In the genomic region with DNA sequence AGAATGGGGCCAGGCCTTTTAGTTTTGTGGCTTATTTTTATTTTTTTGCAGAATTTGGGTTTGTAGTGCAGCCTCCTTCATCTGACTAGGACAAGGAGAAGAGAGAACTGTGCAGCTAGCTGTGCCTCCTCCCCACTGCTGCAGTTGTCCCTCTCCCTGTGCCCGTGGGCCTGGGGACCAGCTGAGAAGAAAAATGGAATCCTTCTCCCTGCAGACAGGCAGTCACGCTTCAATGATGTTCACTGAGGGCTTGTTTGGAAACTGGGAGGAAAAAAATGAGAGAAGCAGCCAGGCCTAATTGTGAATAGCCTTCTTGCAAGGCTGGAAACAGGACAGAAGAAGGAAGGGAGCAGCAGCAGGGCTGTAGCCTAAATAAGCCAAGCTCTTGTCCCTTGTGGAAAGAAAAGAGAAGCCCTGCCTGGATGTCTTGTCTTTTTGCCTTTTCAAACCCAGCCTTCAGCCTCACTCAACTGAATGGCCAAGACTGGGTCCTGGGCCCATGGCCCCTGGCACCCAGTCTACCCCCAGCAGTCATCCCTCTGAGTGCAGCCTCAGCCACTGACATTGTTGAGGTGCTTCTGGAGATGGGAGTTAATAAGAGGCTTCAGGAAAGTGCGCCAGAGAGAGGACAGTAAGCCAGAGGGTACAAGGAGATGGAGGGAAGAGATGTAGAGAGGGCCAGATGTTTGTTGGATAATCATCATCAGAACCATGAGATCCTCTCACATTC, we compare ENCODE assay signal across 18 cellular contexts. TPM values are rescaled to one million over a fixed set of nuclear protein-coding genes. Genes with fewer than 3 reads are reported as not detected.
DNase-seq lines count a peak whose midpoint lies in the region; ATAC-seq and TF ChIP-seq lines count a peak whose summit lies in the region.
"Had no signal": no experiment of that assay in that cellular context is flagged by ENCODE, and none has a peak within 500 bp of the region (broad histone marks: within the 10 kb centered on the region; RNA-seq: fewer than 3 reads in every experiment).

No MANE protein-coding gene starts in this region.

- H3K4me3 ChIP-seq in left ventricle myocardium inferior (no peak overlapping the region), heart right ventricle (no peak overlapping the region), thoracic aorta (no peak overlapping the region)
- H3K4me3 ChIP-seq: K562, Peyer's patch had no signal

- intact Hi-C loops in left ventricle myocardium inferior (cut with micrococcal nuclease) = no loop called here
- intact Hi-C loops in heart right ventricle (cut with DNase I) = no loop called here

- H3K9me3 ChIP-seq in left ventricle myocardium inferior (replicated peaks) (no peaks in the 10 kb centered on the region), heart right ventricle (no peaks in the 10 kb centered on the region), thoracic aorta (no peaks in the 10 kb centered on the region)
- H3K9me3 ChIP-seq: Peyer's patch had no signal

- H3K27ac ChIP-seq in left ventricle myocardium inferior (replicated peaks) = peak overlapping the region; percentile 67
- peak overlapping the region in 2 of 10 donors; percentile 25 to 48 for H3K27ac ChIP-seq in heart right ventricle
- peak overlapping the region; percentile 62 to 72 for H3K27ac ChIP-seq in thoracic aorta
- H3K27ac ChIP-seq: Peyer's patch had no signal

- DNase-seq in left ventricle myocardium inferior = no peak
- DNase-seq in heart right ventricle = no peak
- DNase-seq in left lobe of liver (ENCODE audit: low spot score) = peak; percentile 40
- no peak for DNase-seq in thoracic aorta (ENCODE audit: low spot score)
- DNase-seq in NCI-H187 treated with DMSO at 0.1 percent for 48 hours (lab: John Stamatoyannopoulos, UW) = no peak
- DNase-seq in T1000 (lab: John Stamatoyannopoulos, UW) = no peak
- DNase-seq: DMS79 treated with DMSO at 0.1 percent for 48 hours, MV-4-11, NCI-H1417 treated with DMSO at 0.1 percent for 48 hours, NCI-H2029, NCI-H2171 treated with DMSO at 0.1 percent for 48 hours, NCI-H82, Peyer's patch, SHP77 had no signal

- no peak for TF ChIP-seq CTCF in left ventricle myocardium inferior (IDR thresholded peaks at IDR 0.05; ENCODE audit: borderline replicate concordance)
- no peak for TF ChIP-seq CTCF in heart right ventricle (IDR thresholded peaks at IDR 0.05)
- no peak for TF ChIP-seq CTCF in brain (conservative IDR thresholded peaks at IDR 0.05)
- no peak for TF ChIP-seq CTCF in thoracic aorta (IDR thresholded peaks at IDR 0.05)

- peaks cover 43% of the 10 kb centered on the region for H3K36me3 Mint-ChIP-seq in brain

- H3K36me3 ChIP-seq in left ventricle myocardium inferior (peaks cover 40% of the 10 kb centered on the region), heart right ventricle (peaks cover 0 to 59% (median 8%) of the 10 kb centered on the region in 9 donors), thoracic aorta (no peaks in the 10 kb centered on the region)

- H3K4me3 Mint-ChIP-seq in brain = no peak overlapping the region

- ATAC-seq in heart right ventricle = no peak
- ATAC-seq in left lobe of liver = no peak
- ATAC-seq in thoracic aorta (ENCODE audit: insufficient number of reproducible peaks, low FRiP score, low read depth) = no peak
- no peak for ATAC-seq in HG03159 (IDR thresholded peaks at IDR 0.05; ENCODE audit: unreplicated experiment)
- ATAC-seq: K562 had no signal

- H3K9me3 Mint-ChIP-seq in brain = no peaks in the 10 kb centered on the region

- peaks cover 51% of the 10 kb centered on the region for H3K4me1 ChIP-seq in left ventricle myocardium inferior
- peaks cover 0 to 62% (median 36%) of the 10 kb centered on the region in 9 donors for H3K4me1 ChIP-seq in heart right ventricle
- H3K4me1 ChIP-seq in thoracic aorta (ENCODE audit: control insufficient read depth in 1 of 2, low read depth in 2 of 2) = peaks cover 41 to 79% of the 10 kb centered on the region in 2 donors
- H3K4me1 ChIP-seq: Peyer's patch had no signal

- H3K27ac Mint-ChIP-seq in brain = peak overlapping the region; percentile 53 to 86 (median 63)

- H3K27me3 ChIP-seq in left ventricle myocardium inferior (ENCODE audit: low read depth) (no peaks in the 10 kb centered on the region), heart right ventricle (no peaks in the 10 kb centered on the region), thoracic aorta (replicated peaks; ENCODE audit: insufficient read depth) (no peaks in the 10 kb centered on the region)
- H3K27me3 ChIP-seq: Peyer's patch had no signal

- H3K4me1 Mint-ChIP-seq in brain = peaks cover 43% of the 10 kb centered on the region

- WGBS in heart right ventricle, 2 donors = 97% methylated on average over 3 of the region's 3 CpGs

- no peaks in the 10 kb centered on the region for H3K27me3 Mint-ChIP-seq in brain

RNA-seq across cellular contexts. Expression of a gene that starts 7.0 kb away (rescaled TPM):
- total RNA-seq in left ventricle myocardium inferior (105 TPM), heart right ventricle (100 to 1,000 TPM in 2 of 10 donors, 10 to 100 TPM in 8; 44.7 to 130 (median 73.5) TPM), left lobe of liver (5.4 TPM), thoracic aorta (10 to 100 TPM in 1 of 2 donors, 1 to 10 TPM in 1; 6.2 to 18.8 TPM)
- polyA plus RNA-seq in heart right ventricle (10 to 100 TPM; 12.4 to 75.1 TPM), brain (ENCODE audit: insufficient read depth, low read depth, low replicate concordance) (20.8 TPM)

RNA-seq across cellular contexts. Expression of a gene that starts 22.6 kb away (rescaled TPM):
- total RNA-seq in left ventricle myocardium inferior (not detected), heart right ventricle (not detected), left lobe of liver (not detected), thoracic aorta (not detected)
- polyA plus RNA-seq in heart right ventricle (not detected), brain (ENCODE audit: insufficient read depth, low read depth, low replicate concordance) (75.9 TPM)
- total RNA-seq: K562, NCI-H460 had no signal
- polyA plus RNA-seq: K562 had no signal

RNA-seq across cellular contexts. Expression of a gene that starts 37.5 kb away (rescaled TPM):
- 14.2 TPM for total RNA-seq in left ventricle myocardium inferior
- total RNA-seq in heart right ventricle = 10 to 100 TPM in 7 of 10 donors, 1 to 10 TPM in 3; 4.5 to 22.5 (median 10.8) TPM
- polyA plus RNA-seq in heart right ventricle = 10 to 100 TPM in 1 of 2 donors, 1 to 10 TPM in 1; 8.4 to 18.2 TPM
- polyA plus RNA-seq in brain (ENCODE audit: insufficient read depth, low read depth, low replicate concordance) = 51.4 TPM
- 6.1 TPM for total RNA-seq in left lobe of liver
- total RNA-seq in thoracic aorta = 10 to 100 TPM; 28.1 to 56.6 TPM

RNA-seq across cellular contexts. Expression of a gene that starts 46.2 kb away (rescaled TPM):
- 11.1 TPM for total RNA-seq in left ventricle myocardium inferior
- 10 to 100 TPM in 8 of 10 donors, 1 to 10 TPM in 2; 9.2 to 18.0 (median 11.5) TPM for total RNA-seq in heart right ventricle
- 10 to 100 TPM in 1 of 2 donors, 1 to 10 TPM in 1; 3.7 to 19.2 TPM for polyA plus RNA-seq in heart right ventricle
- 22.8 TPM for polyA plus RNA-seq in brain (ENCODE audit: insufficient read depth, low read depth, low replicate concordance)
- total RNA-seq in left lobe of liver = 10.3 TPM
- total RNA-seq in thoracic aorta = 10 to 100 TPM; 44.3 to 46.1 TPM

RNA-seq across cellular contexts. Expression of a gene that starts 46.5 kb away (rescaled TPM):
- total RNA-seq in left ventricle myocardium inferior (35.5 TPM), heart right ventricle (10 to 100 TPM; 26.2 to 48.5 (median 31.0) TPM), left lobe of liver (38.4 TPM), thoracic aorta (10 to 100 TPM; 62.5 to 74.9 TPM)
- polyA plus RNA-seq in heart right ventricle (10 to 100 TPM; 20.5 to 48.5 TPM), brain (ENCODE audit: insufficient read depth, low read depth, low replicate concordance) (150 TPM)
